ENCODE assay signal across 15 cellular contexts in genomic region chr12:87266305-87266704, GRCh38.
DNase-seq lines count a peak whose midpoint lies in the region; ATAC-seq and TF ChIP-seq lines count a peak whose summit lies in the region.
"Had no signal": no experiment of that assay in that cellular context is flagged by ENCODE, and none has a peak within 500 bp of the region (broad histone marks: within the 10 kb centered on the region; RNA-seq: fewer than 3 reads in every experiment).

No MANE protein-coding gene starts in this region.

- H3K9me3 Mint-ChIP-seq in endothelial cell (ENCODE audit: unreplicated experiment) (no peaks in the 10 kb centered on the region), progenitor cell of endocrine pancreas (ENCODE audit: low read depth) (no peaks in the 10 kb centered on the region)

- TF ChIP-seq CTCF in endothelial cell (IDR thresholded peaks at IDR 0.05; ENCODE audit: unreplicated experiment) = peak; percentile 14
- TF ChIP-seq CTCF in progenitor cell of endocrine pancreas (IDR thresholded peaks at IDR 0.05; ENCODE audit: unreplicated experiment) = peak; percentile 16

- DNase-seq in DMS53 (lab: John Stamatoyannopoulos, UW) (peak; percentile 54), DMS53 treated with DMSO at 0.1 percent for 48 hours (lab: John Stamatoyannopoulos, UW; ENCODE audit: unreplicated experiment) (no peak), NAMALWA (ENCODE audit: low spot score) (peak; percentile 30), endothelial cell (ENCODE audit: low spot score) (no peak), progenitor cell of endocrine pancreas (ENCODE audit: low spot score, unreplicated experiment) (no peak), MG63 (no peak), NCI-H1930 (lab: John Stamatoyannopoulos, UW) (no peak)
- DNase-seq: activated T-cell treated with anti-CD3 and anti-CD28 coated beads, Interleukin-2, amount 50 U/mL, for 48 hours; amygdala; KG1; left ventricle myocardium superior; SHP77; stimulated activated CD4-positive, alpha-beta T cell treated with anti-CD3 and anti-CD28 coated beads, Interleukin-12 subunit alpha, Interleukin-12 subunit beta, amount 100 ng/mL, for 4 hours had no signal

- no peaks in the 10 kb centered on the region for H3K27me3 ChIP-seq in MG63

- no peak overlapping the region for H3K4me3 ChIP-seq in MG63

- no peak overlapping the region for H3K27ac Mint-ChIP-seq in endothelial cell (ENCODE audit: unreplicated experiment)
- no peak overlapping the region for H3K27ac Mint-ChIP-seq in progenitor cell of endocrine pancreas

- no peaks in the 10 kb centered on the region for H3K9me3 ChIP-seq in MG63

- ATAC-seq in HG02885 (IDR thresholded peaks at IDR 0.05; ENCODE audit: poor library complexity, unreplicated experiment) = no peak
- ATAC-seq: activated CD4-positive, CD25-positive, alpha-beta regulatory T cell treated with anti-CD3 and anti-CD28 coated beads, Interleukin-2, amount 50 U/mL, for 24 hours; left ventricle myocardium superior had no signal

- no peaks in the 10 kb centered on the region for H3K36me3 ChIP-seq in MG63

- H3K4me3 Mint-ChIP-seq in endothelial cell (ENCODE audit: unreplicated experiment) = no peak overlapping the region
- H3K4me3 Mint-ChIP-seq in progenitor cell of endocrine pancreas (ENCODE audit: low read depth) = no peak overlapping the region

- H3K36me3 Mint-ChIP-seq in endothelial cell (ENCODE audit: low read depth, unreplicated experiment) (no peaks in the 10 kb centered on the region), progenitor cell of endocrine pancreas (ENCODE audit: insufficient read depth) (no peaks in the 10 kb centered on the region)

- no peaks in the 10 kb centered on the region for H3K4me1 Mint-ChIP-seq in endothelial cell (ENCODE audit: unreplicated experiment)
- H3K4me1 Mint-ChIP-seq in progenitor cell of endocrine pancreas (ENCODE audit: low read depth) = no peaks in the 10 kb centered on the region

- H3K27me3 Mint-ChIP-seq in endothelial cell (ENCODE audit: unreplicated experiment) (no peaks in the 10 kb centered on the region), progenitor cell of endocrine pancreas (no peaks in the 10 kb centered on the region)

Comparison
In these comparisons a context has a peak if more than half of its experiments do, and no peak if none do; other contexts are left out.
1. DNase-seq: peak in DMS53 (single experiment) and NAMALWA (single experiment); none in DMS53 treated with DMSO at 0.1 percent for 48 hours (single experiment), endothelial cell (single experiment), progenitor cell of endocrine pancreas (single experiment), MG63 (single experiment) and NCI-H1930 (0 of 2).